ENCODE assay signal across 10 cellular contexts in genomic region chr2:134233733-134234135, GRCh38. TPM values are rescaled to one million over a fixed set of nuclear protein-coding genes. Genes with fewer than 3 reads are reported as not detected.
A peak's percentile ranks its signal among the peaks of the same experiment; 100 is the strongest.
DNase-seq lines count a peak whose midpoint lies in the region; ATAC-seq and TF ChIP-seq lines count a peak whose summit lies in the region.
"Had no signal": no experiment of that assay in that cellular context is flagged by ENCODE, and none has a peak within 500 bp of the region (broad histone marks: within the 10 kb centered on the region; RNA-seq: fewer than 3 reads in every experiment).

No MANE protein-coding gene starts in this region.

- no peaks in the 10 kb centered on the region for H3K36me3 ChIP-seq in SU-DHL-6 (ENCODE audit: low read length)
- H3K36me3 ChIP-seq: prostate gland, WERI-Rb-1 had no signal

- peak overlapping the region; percentile 32 for H3K4me2 ChIP-seq in SU-DHL-6 (ENCODE audit: low read depth, low read length, poor library complexity, severe bottlenecking)

- H3K27me3 ChIP-seq in SU-DHL-6 (ENCODE audit: low read length), result no peaks in the 10 kb centered on the region

- 0 out of 2 replicates have a peak, but pooled peaks cover 3% of the 10 kb centered on the region for H3F3A ChIP-seq in SU-DHL-6 (ENCODE audit: insufficient read depth)

- peak; percentile 41 for ATAC-seq in HG02970 (IDR thresholded peaks at IDR 0.05; ENCODE audit: low FRiP score, unreplicated experiment)
- ATAC-seq in stimulated activated naive CD8-positive, alpha-beta T cell treated with anti-CD3 and anti-CD28 coated beads, Interleukin-15, amount 100 ng/mL, for 72 hours, result peak; percentile 9

- H3K27ac ChIP-seq in SU-DHL-6 (ENCODE audit: low read depth, low read length), result peak overlapping the region; percentile 41
- H3K27ac ChIP-seq: prostate gland, WERI-Rb-1 had no signal

- peak overlapping the region; percentile 97 for H3K27ac Mint-ChIP-seq in activated T-cell treated with anti-CD3 and anti-CD28 coated beads, Interleukin-2, amount 50 U/mL, for 24 hours
- H3K27ac Mint-ChIP-seq in stimulated activated naive CD8-positive, alpha-beta T cell treated with anti-CD3 and anti-CD28 coated beads, Interleukin-15, amount 100 ng/mL, for 72 hours, result peak overlapping the region in 1 of 2 donors; percentile 74
- no peak overlapping the region for H3K27ac Mint-ChIP-seq in osteocyte (ENCODE audit: unreplicated experiment)

- peak overlapping the region; percentile 51 for H3K4me3 Mint-ChIP-seq in activated T-cell treated with anti-CD3 and anti-CD28 coated beads, Interleukin-2, amount 50 U/mL, for 24 hours
- H3K4me3 Mint-ChIP-seq in stimulated activated naive CD8-positive, alpha-beta T cell treated with anti-CD3 and anti-CD28 coated beads, Interleukin-15, amount 100 ng/mL, for 72 hours, result peak overlapping the region; percentile 4 to 31
- no peak overlapping the region for H3K4me3 Mint-ChIP-seq in osteocyte (ENCODE audit: unreplicated experiment)

- H3K9me3 Mint-ChIP-seq in activated T-cell treated with anti-CD3 and anti-CD28 coated beads, Interleukin-2, amount 50 U/mL, for 24 hours, result peaks cover 14% of the 10 kb centered on the region
- H3K9me3 Mint-ChIP-seq in stimulated activated naive CD8-positive, alpha-beta T cell treated with anti-CD3 and anti-CD28 coated beads, Interleukin-15, amount 100 ng/mL, for 72 hours, result peaks cover 5 to 19% of the 10 kb centered on the region in 2 donors
- H3K9me3 Mint-ChIP-seq in osteocyte (ENCODE audit: unreplicated experiment), result peaks cover 7% of the 10 kb centered on the region

- TF ChIP-seq CTCF in SU-DHL-6 (IDR thresholded peaks at IDR 0.05; ENCODE audit: insufficient read depth, low read length, poor library complexity, severe bottlenecking) (no peak), osteocyte (IDR thresholded peaks at IDR 0.05) (no peak)

- H3K4me3 ChIP-seq in SU-DHL-6 (ENCODE audit: insufficient read depth, low read length, poor library complexity, severe bottlenecking), result no peak overlapping the region
- H3K4me3 ChIP-seq: prostate gland had no signal

- no peaks in the 10 kb centered on the region for H3K27me3 Mint-ChIP-seq in activated T-cell treated with anti-CD3 and anti-CD28 coated beads, Interleukin-2, amount 50 U/mL, for 24 hours
- no peaks in the 10 kb centered on the region for H3K27me3 Mint-ChIP-seq in stimulated activated naive CD8-positive, alpha-beta T cell treated with anti-CD3 and anti-CD28 coated beads, Interleukin-15, amount 100 ng/mL, for 72 hours
- no peaks in the 10 kb centered on the region for H3K27me3 Mint-ChIP-seq in osteocyte (ENCODE audit: unreplicated experiment)

- no peak overlapping the region for H2AFZ ChIP-seq in SU-DHL-6 (ENCODE audit: low read depth, low read length, severe bottlenecking)

- peaks cover 86% of the 10 kb centered on the region for H3K4me1 Mint-ChIP-seq in activated T-cell treated with anti-CD3 and anti-CD28 coated beads, Interleukin-2, amount 50 U/mL, for 24 hours (ENCODE audit: low read depth)
- peaks cover 74% of the 10 kb centered on the region for H3K4me1 Mint-ChIP-seq in stimulated activated naive CD8-positive, alpha-beta T cell treated with anti-CD3 and anti-CD28 coated beads, Interleukin-15, amount 100 ng/mL, for 72 hours
- H3K4me1 Mint-ChIP-seq in osteocyte (ENCODE audit: unreplicated experiment), result peaks cover 15% of the 10 kb centered on the region

- H4K20me1 ChIP-seq in SU-DHL-6 (ENCODE audit: low read depth, low read length), result no peaks in the 10 kb centered on the region

- peak overlapping the region; percentile 11; the same call in 1 of the 2 replicates for H3K9ac ChIP-seq in SU-DHL-6 (ENCODE audit: low read length)

- H3K9me2 ChIP-seq in SU-DHL-6 (replicated peaks; ENCODE audit: insufficient read depth, low read length), result no peaks in the 10 kb centered on the region

- H3K79me2 ChIP-seq in SU-DHL-6 (ENCODE audit: insufficient read depth, low read length), result peaks cover 10% of the 10 kb centered on the region; the same call in 1 of the 2 replicates

- H3K36me3 Mint-ChIP-seq in activated T-cell treated with anti-CD3 and anti-CD28 coated beads, Interleukin-2, amount 50 U/mL, for 24 hours (ENCODE audit: low read depth), result peaks cover 17% of the 10 kb centered on the region
- H3K36me3 Mint-ChIP-seq in osteocyte (ENCODE audit: unreplicated experiment), result no peaks in the 10 kb centered on the region

- no peaks in the 10 kb centered on the region for H3K9me3 ChIP-seq in SU-DHL-6 (ENCODE audit: insufficient read depth, low read length)
- H3K9me3 ChIP-seq: prostate gland had no signal

- DNase-seq in activated T-cell treated with anti-CD3 and anti-CD28 coated beads, Interleukin-2, amount 50 U/mL, for 24 hours, result no peak
- DNase-seq in activated T-cell treated with anti-CD3 and anti-CD28 coated beads, Interleukin-2, amount 50 U/mL, for 1 hour, result no peak
- DNase-seq in stimulated activated naive CD8-positive, alpha-beta T cell treated with anti-CD3 and anti-CD28 coated beads, Interleukin-15, amount 100 ng/mL, for 72 hours, result no peak
- no peak for DNase-seq in osteocyte (ENCODE audit: extremely low spot score, unreplicated experiment)
- no peak for DNase-seq in stimulated activated CD4-positive, alpha-beta T cell treated with anti-CD3 and anti-CD28 coated beads, Interleukin-4, amount 100 ng/mL, for 4 hours
- no peak for DNase-seq in NCI-H524 treated with DMSO at 0.1 percent for 48 hours (lab: John Stamatoyannopoulos, UW)

RNA-seq across cellular contexts. Expression of gene MGAT5, which starts 20.1 kb away (rescaled TPM):
- total RNA-seq in osteocyte, result 22.6 and 23.8 TPM in 2 replicates
